24 cellular contexts compared by ENCODE assay signal in the genomic region with DNA sequence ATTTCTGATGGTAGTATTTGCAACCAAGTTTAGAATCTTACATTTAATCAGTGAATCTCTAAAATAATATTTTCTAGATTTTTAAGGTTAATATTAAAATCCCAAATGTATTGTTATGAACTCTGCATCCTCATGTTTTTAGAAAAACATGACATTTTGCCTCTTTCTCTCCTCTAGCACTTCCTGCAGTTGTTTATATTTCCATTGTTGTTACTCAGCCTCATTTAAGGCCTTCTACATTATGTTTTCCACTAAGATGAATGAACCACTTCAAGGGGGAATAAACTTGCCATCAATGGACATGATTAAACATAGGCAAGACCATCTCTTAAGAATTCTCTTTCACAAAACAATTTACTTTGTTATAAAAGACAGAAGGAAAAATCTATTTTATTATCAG.
"Had no signal": no experiment of that assay in that cellular context is flagged by ENCODE, and none has a peak within 500 bp of the region (broad histone marks: within the 10 kb centered on the region; RNA-seq: fewer than 3 reads in every experiment).

No MANE protein-coding gene starts in this region.

- H3K27me3 Mint-ChIP-seq: IgD-negative memory B cell had no signal

- H3K4me3 Mint-ChIP-seq: IgD-negative memory B cell had no signal

- DNase-seq: Kasumi-1; MM.1S; NCI-H1092 treated with DMSO at 0.1 percent for 48 hours; NCI-H1436; NCI-H187; NCI-H2029; NCI-H2081 treated with DMSO at 0.1 percent for 48 hours; NCI-H2171; NCI-H226; NCI-H446; NCI-H510A; NCI-H524 treated with DMSO at 0.1 percent for 48 hours; NCI-H69; NCI-H774; NK-92 treated with Interleukin-12 subunit alpha and Interleukin-12 subunit beta, amount 100 ng/mL, for 24 hours; PC-3; SHP77; SK-N-SH had no signal

- H3K27ac Mint-ChIP-seq: IgD-negative memory B cell had no signal

- H3K4me3 ChIP-seq: K562 had no signal

- H3K36me3 Mint-ChIP-seq: IgD-negative memory B cell had no signal

- H3K9me3 ChIP-seq: SK-N-SH had no signal

- H3K9ac ChIP-seq: KMS-11, SK-N-SH had no signal

- H3K27ac ChIP-seq: HL-60, KMS-11, RWPE1 had no signal

- FAIRE-seq: HTR-8/SVneo, K562 had no signal

- H3K4me2 ChIP-seq: KMS-11, SK-N-SH had no signal
